8 cellular contexts compared by ENCODE assay signal in the genomic region with DNA sequence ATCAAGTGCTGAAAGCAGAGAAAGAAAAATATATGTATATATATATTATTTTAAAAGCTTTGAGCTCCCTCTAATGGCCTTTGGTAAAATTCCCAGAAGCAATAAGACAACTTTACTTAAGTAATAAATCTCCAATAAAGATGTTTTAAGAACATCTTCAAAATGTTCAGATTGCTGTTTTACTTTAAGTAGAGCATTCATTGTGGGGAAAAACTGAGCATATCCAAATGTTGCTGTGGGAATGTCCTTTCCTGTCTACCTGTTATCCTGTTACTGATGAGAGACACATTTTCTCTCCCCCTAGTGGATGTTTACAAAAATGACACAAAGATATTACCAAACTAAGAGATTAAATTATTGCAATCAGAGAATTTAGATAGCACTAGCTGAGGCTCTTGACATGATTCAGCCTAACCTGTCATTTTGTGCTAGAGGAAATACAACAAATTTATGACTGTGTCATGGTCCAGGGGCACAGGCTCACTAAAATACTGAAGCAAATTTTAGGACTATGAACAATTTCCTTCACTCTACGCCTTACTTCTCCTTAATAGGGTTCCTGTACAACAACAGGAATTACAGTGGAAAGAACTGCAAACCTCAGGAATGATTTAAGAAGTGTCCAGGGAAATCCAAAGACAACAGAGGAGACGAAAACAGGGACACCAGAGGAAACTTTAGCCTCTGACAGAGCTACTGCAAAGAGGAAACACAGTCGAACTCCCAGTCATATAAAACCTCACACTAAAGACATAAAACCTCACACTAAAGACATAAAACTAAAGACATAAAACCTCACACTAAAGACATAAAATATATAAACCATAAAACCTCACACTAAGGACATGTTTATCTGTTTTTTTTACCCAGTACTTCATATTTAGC. TPM values are rescaled to one million over a fixed set of nuclear protein-coding genes. Genes with fewer than 3 reads are reported as not detected.
DNase-seq lines count a peak whose midpoint lies in the region; ATAC-seq and TF ChIP-seq lines count a peak whose summit lies in the region.

No MANE protein-coding gene starts in this region.

- H3K27ac ChIP-seq in heart right ventricle: no peak overlapping the region
- H3K27ac ChIP-seq in right atrium auricular region: no peak overlapping the region
- H3K27ac ChIP-seq in GM23248: no peak overlapping the region
- no peak overlapping the region for H3K27ac ChIP-seq in KMS-11
- H3K27ac ChIP-seq in neural progenitor cell: no peak overlapping the region

- TF ChIP-seq CTCF in heart right ventricle (IDR thresholded peaks at IDR 0.05) (peak; percentile 39 to 79 (median 70)), right atrium auricular region (IDR thresholded peaks at IDR 0.05) (peak in 1 of 2 donors; percentile 81), KMS-11 (conservative IDR thresholded peaks at IDR 0.05; ENCODE audit: low read depth, low read length) (peak; percentile 97), endothelial cell (IDR thresholded peaks at IDR 0.05; ENCODE audit: unreplicated experiment) (peak; percentile 93), neural progenitor cell (IDR thresholded peaks at IDR 0.05) (peak; percentile 90)

- peak in 1 of 8 donors; percentile 35 for ATAC-seq in heart right ventricle

- H3K9me3 ChIP-seq in heart right ventricle (no peaks in the 10 kb centered on the region), right atrium auricular region (no peaks in the 10 kb centered on the region), GM23248 (ENCODE audit: low read depth) (no peaks in the 10 kb centered on the region), neural progenitor cell (ENCODE audit: low read depth) (peaks cover 7% of the 10 kb centered on the region)

- H3K36me3 ChIP-seq in heart right ventricle (no peaks in the 10 kb centered on the region), right atrium auricular region (no peaks in the 10 kb centered on the region), GM23248 (ENCODE audit: low read depth) (no peaks in the 10 kb centered on the region), KMS-11 (ENCODE audit: insufficient read depth) (no peaks in the 10 kb centered on the region), neural progenitor cell (no peaks in the 10 kb centered on the region)

- H3K27ac Mint-ChIP-seq in endothelial cell (ENCODE audit: unreplicated experiment) (peak overlapping the region; percentile 95), neural progenitor cell (no peak overlapping the region)

- H3K4me3 ChIP-seq in heart right ventricle: no peak overlapping the region
- no peak overlapping the region for H3K4me3 ChIP-seq in right atrium auricular region
- H3K4me3 ChIP-seq in GM23248: no peak overlapping the region
- H3K4me3 ChIP-seq in KMS-11 (IDR thresholded peaks at IDR 0.05; ENCODE audit: insufficient read depth, low read depth, low read length): no peak overlapping the region
- H3K4me3 ChIP-seq in neural progenitor cell: no peak overlapping the region

- no peaks in the 10 kb centered on the region for H4K20me1 ChIP-seq in GM23248 (ENCODE audit: insufficient read depth)
- H4K20me1 ChIP-seq in KMS-11 (ENCODE audit: insufficient read depth): no peaks in the 10 kb centered on the region
- H4K20me1 ChIP-seq in neural progenitor cell (ENCODE audit: low read depth): no peaks in the 10 kb centered on the region

- 71 to 73% methylated on average over 3 of the region's 3 CpGs for WGBS in heart right ventricle, 2 donors
- 53% methylated on average over 3 of the region's 3 CpGs for WGBS in GM23248 (ENCODE audit: low coverage in 1 of 2, low lambda C conversion rate in 2 of 2, missing lambda C conversion rate in 2 of 2), 2 experiments

- H3K4me2 ChIP-seq in GM23248 (ENCODE audit: unreplicated experiment) (no peak overlapping the region), KMS-11 (no peak overlapping the region), neural progenitor cell (no peak overlapping the region)

- H3K4me1 ChIP-seq in heart right ventricle: no peaks in the 10 kb centered on the region
- H3K4me1 ChIP-seq in right atrium auricular region: no peaks in the 10 kb centered on the region
- no peaks in the 10 kb centered on the region for H3K4me1 ChIP-seq in GM23248 (ENCODE audit: insufficient read depth)
- H3K4me1 ChIP-seq in KMS-11 (ENCODE audit: low read depth, poor library complexity, severe bottlenecking): no peaks in the 10 kb centered on the region
- H3K4me1 ChIP-seq in neural progenitor cell: no peaks in the 10 kb centered on the region

- H2AFZ ChIP-seq in GM23248: no peak overlapping the region
- no peak overlapping the region for H2AFZ ChIP-seq in KMS-11 (ENCODE audit: low read depth)
- no peak overlapping the region for H2AFZ ChIP-seq in neural progenitor cell (replicated peaks)

- H3K27me3 Mint-ChIP-seq in endothelial cell (ENCODE audit: unreplicated experiment) (no peaks in the 10 kb centered on the region), neural progenitor cell (ENCODE audit: insufficient read depth, low read depth) (peaks cover 2% of the 10 kb centered on the region)

- H3K9me3 Mint-ChIP-seq in endothelial cell (ENCODE audit: unreplicated experiment) (no peaks in the 10 kb centered on the region), neural progenitor cell (peaks cover 11% of the 10 kb centered on the region)

- H3K4me1 Mint-ChIP-seq in endothelial cell (ENCODE audit: unreplicated experiment) (peaks cover 5% of the 10 kb centered on the region), neural progenitor cell (peaks cover 9% of the 10 kb centered on the region)

- H3K4me3 Mint-ChIP-seq in endothelial cell (ENCODE audit: unreplicated experiment): no peak overlapping the region
- H3K4me3 Mint-ChIP-seq in neural progenitor cell: no peak overlapping the region

- H3K9ac ChIP-seq in GM23248: no peak overlapping the region
- H3K9ac ChIP-seq in KMS-11: no peak overlapping the region
- H3K9ac ChIP-seq in neural progenitor cell: no peak overlapping the region

- H3F3A ChIP-seq in GM23248 (ENCODE audit: insufficient read depth) (no peaks in the 10 kb centered on the region), neural progenitor cell (ENCODE audit: low read depth) (no peaks in the 10 kb centered on the region)

- H3K27me3 ChIP-seq in heart right ventricle: peaks cover 0 to 41% (median 9%) of the 10 kb centered on the region in 7 donors
- no peaks in the 10 kb centered on the region for H3K27me3 ChIP-seq in right atrium auricular region
- peaks cover 57% of the 10 kb centered on the region for H3K27me3 ChIP-seq in GM23248 (replicated peaks; ENCODE audit: insufficient read depth)
- no peaks in the 10 kb centered on the region for H3K27me3 ChIP-seq in KMS-11 (ENCODE audit: insufficient read depth, low read depth)
- no peaks in the 10 kb centered on the region for H3K27me3 ChIP-seq in neural progenitor cell

- H3K79me2 ChIP-seq in GM23248 (ENCODE audit: insufficient read depth) (no peaks in the 10 kb centered on the region), KMS-11 (ENCODE audit: insufficient read depth, low read depth) (no peaks in the 10 kb centered on the region), neural progenitor cell (ENCODE audit: low read depth) (no peaks in the 10 kb centered on the region)

- H3K36me3 Mint-ChIP-seq in endothelial cell (ENCODE audit: low read depth, unreplicated experiment) (no peaks in the 10 kb centered on the region), neural progenitor cell (peaks cover 2% of the 10 kb centered on the region)

- intact Hi-C loops in heart right ventricle (cut with DNase I): loop anchor here in 8 of 10 donors (1.0 to 10.0 kb wide), 9 partner anchors 196 to 838 kb away; partner anchors contain the start of gene MEGF10 (in 5 of the 8)

- DNase-seq in heart right ventricle (no peak), right atrium auricular region (ENCODE audit: low spot score) (no peak), GM23248 (peak; percentile 72), RPMI7951 (ENCODE audit: low read depth) (peak; percentile 51), endothelial cell (ENCODE audit: low spot score) (no peak), neural progenitor cell (ENCODE audit: low spot score) (peak; percentile 38), occipital lobe (lab: John Stamatoyannopoulos, UW) (no peak)

- H3K9me2 ChIP-seq in GM23248 (ENCODE audit: insufficient read depth): no peaks in the 10 kb centered on the region

- in situ Hi-C loops in GM23248 (cut with MboI): no loop called here

RNA-seq across cellular contexts. Expression of gene PRRC1, which starts 24.3 kb away (rescaled TPM):
- total RNA-seq in heart right ventricle: 10 to 100 TPM; 20.6 to 30.6 (median 23.8) TPM
- polyA plus RNA-seq in heart right ventricle: 10 to 100 TPM; 13.3 to 15.4 TPM
- 10 to 100 TPM; 19.3 to 34.6 TPM for total RNA-seq in right atrium auricular region
- 51.3 and 61.2 TPM in 2 replicates for total RNA-seq in GM23248 (2014; rRNA removed; shearing (Covaris generic))
- 64.3 and 66.1 TPM in 2 replicates for polyA plus RNA-seq in GM23248 (2016; fragmentation: Nextera tagmentation; extraction: Ambion mirVana)
- 44.6 and 52.3 TPM in 2 replicates for total RNA-seq in RPMI7951 (2014; rRNA removed; shearing (Covaris generic))
- total RNA-seq in endothelial cell (ENCODE audit: unreplicated experiment): 61.1 TPM
- total RNA-seq in neural progenitor cell (ENCODE audit: low replicate concordance): 51.7 and 58.9 TPM in 2 replicates
- total RNA-seq in occipital lobe: 57.2 TPM

Comparison
In these comparisons a context has a peak if more than half of its experiments do, and no peak if none do; other contexts are left out.
1. DNase-seq: peak in GM23248 (single experiment), RPMI7951 (single experiment) and neural progenitor cell (single experiment); none in heart right ventricle (0 of 2), right atrium auricular region (single experiment), endothelial cell (single experiment) and occipital lobe (single experiment).